Comparison of ENCODE assay signal across 19 cellular contexts in genomic region chr12:101563197-101563596, GRCh38. TPM values are rescaled to one million over a fixed set of nuclear protein-coding genes. Genes with fewer than 3 reads are reported as not detected.
DNase-seq lines count a peak whose midpoint lies in the region; ATAC-seq and TF ChIP-seq lines count a peak whose summit lies in the region.
"Had no signal": no experiment of that assay in that cellular context is flagged by ENCODE, and none has a peak within 500 bp of the region (broad histone marks: within the 10 kb centered on the region; RNA-seq: fewer than 3 reads in every experiment).

No MANE protein-coding gene starts in this region.

- ATAC-seq in PC-3 (no peak), foreskin keratinocyte (peak; percentile 77)

- intact Hi-C loops in PC-3 (cut with micrococcal nuclease) = no loop called here

- H3F3A ChIP-seq in PC-3 (ENCODE audit: low read length, unreplicated experiment) = no peaks in the 10 kb centered on the region

- H3K9me2 ChIP-seq in PC-3 (replicated peaks; ENCODE audit: low read length) = no peaks in the 10 kb centered on the region

- H3K9me3 ChIP-seq in HUES48 (ENCODE audit: control insufficient read depth, insufficient read depth, low read length) (no peaks in the 10 kb centered on the region), PC-3 (ENCODE audit: low read length) (no peaks in the 10 kb centered on the region)

- peaks cover 16% of the 10 kb centered on the region for H3K4me1 Mint-ChIP-seq in activated naive CD8-positive, alpha-beta T cell treated with anti-CD3 and anti-CD28 coated beads for 36 hours

- DNase-seq in PC-3 = peak; percentile 48
- peak in 1 of 2 donors; percentile 21 for DNase-seq in foreskin keratinocyte
- DNase-seq in renal cortical epithelial cell (ENCODE audit: low read depth) = peak; percentile 9
- no peak for DNase-seq in OCI-M2 (lab: John Stamatoyannopoulos, UW; ENCODE audit: unreplicated experiment)
- no peak for DNase-seq in activated CD4-positive, alpha-beta T cell treated with anti-CD3 and anti-CD28 coated beads for 4 hours
- no peak for DNase-seq in LoVo (ENCODE audit: low spot score)
- no peak for DNase-seq in activated naive CD8-positive, alpha-beta T cell treated with anti-CD3 and anti-CD28 coated beads for 36 hours
- DNase-seq: CD4-positive, alpha-beta memory T cell; DMS79; HCEC 1CT; KBM-7; MM.1S; NCI-H1417; NCI-H1930; NCI-H526 treated with DMSO at 0.1 percent for 48 hours; NK-92 treated with Interleukin-12 subunit alpha and Interleukin-12 subunit beta, amount 100 ng/mL, for 24 hours had no signal

- BruUV-seq in PC-3 (replicated peaks; lab: Mats Ljungman, UMichigan) = no TSS peak

- H3K79me2 ChIP-seq in PC-3 (ENCODE audit: low read length) = no peaks in the 10 kb centered on the region

- H3K4me3 Mint-ChIP-seq in activated naive CD8-positive, alpha-beta T cell treated with anti-CD3 and anti-CD28 coated beads for 36 hours = no peak overlapping the region
- H3K4me3 Mint-ChIP-seq: CD4-positive, alpha-beta memory T cell had no signal

- no peak overlapping the region for H3K4me2 ChIP-seq in PC-3 (ENCODE audit: low read length)

- peaks cover 33% of the 10 kb centered on the region for H3K4me1 ChIP-seq in HUES48 (ENCODE audit: control insufficient read depth, insufficient read depth, low read length)
- no peaks in the 10 kb centered on the region for H3K4me1 ChIP-seq in PC-3 (ENCODE audit: insufficient read depth, low read length)
- H3K4me1 ChIP-seq in foreskin keratinocyte = no peaks in the 10 kb centered on the region

- H3K27ac Mint-ChIP-seq in activated naive CD8-positive, alpha-beta T cell treated with anti-CD3 and anti-CD28 coated beads for 36 hours = no peak overlapping the region
- H3K27ac Mint-ChIP-seq: CD4-positive, alpha-beta memory T cell had no signal

- peaks cover 9% of the 10 kb centered on the region for H3K36me3 Mint-ChIP-seq in activated naive CD8-positive, alpha-beta T cell treated with anti-CD3 and anti-CD28 coated beads for 36 hours
- H3K36me3 Mint-ChIP-seq: CD4-positive, alpha-beta memory T cell had no signal

- CTCF ChIA-PET in PC-3 (lab: Charles Lee) = no interaction called here

- peak overlapping the region; percentile 25 for H3K27ac ChIP-seq in HUES48 (ENCODE audit: low read depth, low read length)
- H3K27ac ChIP-seq in PC-3 (ENCODE audit: low read length) = no peak overlapping the region
- no peak overlapping the region for H3K27ac ChIP-seq in foreskin keratinocyte

- H3K4me3 ChIP-seq in HUES48 (ENCODE audit: low read depth, low read length) = no peak overlapping the region
- no peak overlapping the region for H3K4me3 ChIP-seq in PC-3 (ENCODE audit: low read length)

- no peak overlapping the region for H2AFZ ChIP-seq in PC-3 (ENCODE audit: low read length)

- TF ChIP-seq CTCF in PC-3 (conservative IDR thresholded peaks at IDR 0.05; ENCODE audit: low read depth, low read length) (no peak), foreskin keratinocyte (conservative IDR thresholded peaks at IDR 0.05) (no peak)

- H3K27me3 Mint-ChIP-seq in activated naive CD8-positive, alpha-beta T cell treated with anti-CD3 and anti-CD28 coated beads for 36 hours = peaks cover 8% of the 10 kb centered on the region

- H3K9ac ChIP-seq in HUES48 (ENCODE audit: low read depth, low read length) (no peak overlapping the region), PC-3 (ENCODE audit: low read length) (no peak overlapping the region)

- H3K9me3 Mint-ChIP-seq in activated naive CD8-positive, alpha-beta T cell treated with anti-CD3 and anti-CD28 coated beads for 36 hours = peaks cover 12% of the 10 kb centered on the region

- POLR2A ChIA-PET in PC-3 (lab: Charles Lee; ENCODE audit: unreplicated experiment) = no interaction called here

- H3K27me3 ChIP-seq in HUES48 (ENCODE audit: control insufficient read depth, insufficient read depth, low read length) (no peaks in the 10 kb centered on the region), PC-3 (ENCODE audit: low read length) (peaks cover 28% of the 10 kb centered on the region), foreskin keratinocyte (no peaks in the 10 kb centered on the region)

- H3K36me3 ChIP-seq in HUES48 (ENCODE audit: control insufficient read depth, insufficient read depth, low read length) (no peaks in the 10 kb centered on the region), PC-3 (ENCODE audit: low read depth, low read length) (no peaks in the 10 kb centered on the region)

- no peaks in the 10 kb centered on the region for H4K20me1 ChIP-seq in PC-3 (ENCODE audit: low read length)

RNA-seq across cellular contexts. Expression of gene MYBPC1, which starts 31.6 kb away (rescaled TPM):
- total RNA-seq in PC-3 (2014; rRNA removed) (not detected in 2 replicates), foreskin keratinocyte (not detected in 2 replicates), renal cortical epithelial cell (not detected in 2 replicates)
- not detected in 2 replicates for polyA plus RNA-seq in foreskin keratinocyte
- total RNA-seq in activated naive CD8-positive, alpha-beta T cell treated with anti-CD3 and anti-CD28 coated beads for 36 hours = not detected
- total RNA-seq: CD4-positive, alpha-beta memory T cell had no signal
- polyA plus RNA-seq: AG04450; BJ; CD4-positive, alpha-beta memory T cell had no signal

Comparison
In these comparisons a context has a peak if more than half of its experiments do, and no peak if none do; other contexts are left out.
1. DNase-seq: peak in PC-3 (single experiment) and renal cortical epithelial cell (single experiment); none in OCI-M2 (single experiment), activated CD4-positive, alpha-beta T cell treated with anti-CD3 and anti-CD28 coated beads for 4 hours (0 of 2), LoVo (single experiment) and activated naive CD8-positive, alpha-beta T cell treated with anti-CD3 and anti-CD28 coated beads for 36 hours (single experiment).